Comparison of ENCODE assay signal across 17 cellular contexts in genomic region chr16:84635702-84636101, GRCh38. TPM values are rescaled to one million over a fixed set of nuclear protein-coding genes. Genes with fewer than 3 reads are reported as not detected.
DNase-seq lines count a peak whose midpoint lies in the region; ATAC-seq, FAIRE-seq and TF ChIP-seq lines count a peak whose summit lies in the region.
"Had no signal": no experiment of that assay in that cellular context is flagged by ENCODE, and none has a peak within 500 bp of the region (broad histone marks: within the 10 kb centered on the region; RNA-seq: fewer than 3 reads in every experiment).

No MANE protein-coding gene starts in this region.

- no peak overlapping the region for H3K14ac ChIP-seq in neuronal stem cell (ENCODE audit: low read length)

- peaks cover 3 to 11% of the 10 kb centered on the region in 2 donors for H3K36me3 Mint-ChIP-seq in activated T-cell treated with anti-CD3 and anti-CD28 coated beads, Interleukin-2, amount 50 U/mL, for 72 hours (ENCODE audit: insufficient read depth in 2 of 2)
- H3K36me3 Mint-ChIP-seq: CD8-positive, alpha-beta memory T cell had no signal

- peaks cover 2% of the 10 kb centered on the region for H3K79me1 ChIP-seq in neuronal stem cell (ENCODE audit: low read depth, low read length)

- no peak overlapping the region for H4K8ac ChIP-seq in neuronal stem cell (ENCODE audit: low read depth, low read length)

- H2AFZ ChIP-seq in endothelial cell of umbilical vein (ENCODE audit: low read depth, low read length) = peak overlapping the region; percentile 17
- H2AFZ ChIP-seq in neuronal stem cell (ENCODE audit: low read length) = no peak overlapping the region

- ATAC-seq in right cardiac atrium (peak in 1 of 2 donors; percentile 38), upper lobe of right lung (no peak), HG03521 (IDR thresholded peaks at IDR 0.05; ENCODE audit: unreplicated experiment) (no peak)
- no peak for ATAC-seq in activated T-cell treated with anti-CD3 and anti-CD28 coated beads, Interleukin-2, amount 50 U/mL, for 72 hours (replicated peaks in 1 of 2)
- ATAC-seq: Panc1 had no signal

- peak in 2 of 3 donors; percentile 47 to 58 for DNase-seq in right cardiac atrium
- DNase-seq in cardiac septum (ENCODE audit: low spot score) = no peak
- no peak for DNase-seq in endothelial cell of umbilical vein (ENCODE audit: low read depth, low spot score)
- DNase-seq in myocyte (ENCODE audit: low read depth) = peak; percentile 43
- no peak for DNase-seq in upper lobe of right lung
- DNase-seq in activated T-cell treated with anti-CD3 and anti-CD28 coated beads, Interleukin-2, amount 50 U/mL, for 72 hours = no peak
- DNase-seq in neuronal stem cell (ENCODE audit: low spot score) = no peak
- DNase-seq: C1 segment of cervical spinal cord; CD8-positive, alpha-beta memory T cell; KBM-7; NCI-H1105; NCI-H2081 treated with DMSO at 0.1 percent for 48 hours had no signal

- H3K27me3 ChIP-seq in right cardiac atrium (ENCODE audit: control insufficient read depth, insufficient read depth) (no peaks in the 10 kb centered on the region), endothelial cell of umbilical vein (ENCODE audit: control insufficient read depth in 2 of 2, insufficient read depth in 2 of 2, low read length in 2 of 2) (peaks cover 0 to 2% of the 10 kb centered on the region in 2 experiments), upper lobe of right lung (no peaks in the 10 kb centered on the region), neuronal stem cell (ENCODE audit: control insufficient read depth in 3 of 3, insufficient read depth in 3 of 3, low read depth in 1 of 3, low read length in 3 of 3) (no peaks in the 10 kb centered on the region)

- WGBS in right cardiac atrium = 51% methylated on average over 8 of the region's 8 CpGs
- no CpG with 5 or more reads among the region's 8 CpGs for WGBS in neuronal stem cell (ENCODE audit: extremely low coverage in 2 of 2, insufficient read length in 2 of 2, insufficient replicate concordance in 1 of 2), 2 donors

- peaks cover 3 to 7% of the 10 kb centered on the region in 2 donors for H3K9me3 Mint-ChIP-seq in activated T-cell treated with anti-CD3 and anti-CD28 coated beads, Interleukin-2, amount 50 U/mL, for 72 hours
- H3K9me3 Mint-ChIP-seq: CD8-positive, alpha-beta memory T cell had no signal

- H3K36me3 ChIP-seq in endothelial cell of umbilical vein (ENCODE audit: control insufficient read depth in 2 of 2, extremely low read depth in 1 of 2, insufficient read depth in 2 of 2, low read length in 2 of 2) (no peaks in the 10 kb centered on the region), upper lobe of right lung (no peaks in the 10 kb centered on the region), neuronal stem cell (replicated peaks in 1 of 2; ENCODE audit: control insufficient read depth in 2 of 2, insufficient read depth in 2 of 2, low read length in 2 of 2) (no peaks in the 10 kb centered on the region)

- TF ChIP-seq CTCF in endothelial cell of umbilical vein (IDR thresholded peaks at IDR 0.05; ENCODE audit: extremely low read depth in 1 of 2, insufficient read depth in 1 of 2, low read depth in 1 of 2, low read length in 2 of 2) (no peak), upper lobe of right lung (IDR thresholded peaks at IDR 0.05) (no peak)

- no peaks in the 10 kb centered on the region for H4K20me1 ChIP-seq in endothelial cell of umbilical vein (replicated peaks; ENCODE audit: control insufficient read depth, extremely low read depth, insufficient read depth, low read length)

- intact Hi-C loops in right cardiac atrium (cut with DNase I) (no loop called here), cardiac septum (cut with DNase I) (no loop called here), endothelial cell of umbilical vein (cut with micrococcal nuclease) (no loop called here), upper lobe of right lung (cut with DNase I) (no loop called here)

- H3K9me1 ChIP-seq in endothelial cell of umbilical vein (replicated peaks; ENCODE audit: control insufficient read depth, extremely low read depth, insufficient read depth, low read length) = no peaks in the 10 kb centered on the region

- H3K4me2 ChIP-seq in endothelial cell of umbilical vein (ENCODE audit: insufficient read depth, low read length) (no peak overlapping the region), neuronal stem cell (ENCODE audit: insufficient read depth, low read length, poor library complexity, severe bottlenecking) (no peak overlapping the region)

- no peaks in the 10 kb centered on the region for H3K27me3 Mint-ChIP-seq in activated T-cell treated with anti-CD3 and anti-CD28 coated beads, Interleukin-2, amount 50 U/mL, for 72 hours (ENCODE audit: low read depth)

- no peak overlapping the region for H3K27ac Mint-ChIP-seq in activated T-cell treated with anti-CD3 and anti-CD28 coated beads, Interleukin-2, amount 50 U/mL, for 72 hours
- H3K27ac Mint-ChIP-seq: CD8-positive, alpha-beta memory T cell had no signal

- H3K79me2 ChIP-seq in endothelial cell of umbilical vein (ENCODE audit: control insufficient read depth, insufficient read depth, low read length) = no peaks in the 10 kb centered on the region

- peak overlapping the region; percentile 74 for H3K27ac ChIP-seq in right cardiac atrium (ENCODE audit: low read length)
- no peak overlapping the region for H3K27ac ChIP-seq in endothelial cell of umbilical vein (ENCODE audit: insufficient read depth, low read depth, low read length)
- peak overlapping the region; percentile 3 for H3K27ac ChIP-seq in upper lobe of right lung
- no peak overlapping the region for H3K27ac ChIP-seq in neuronal stem cell (replicated peaks; ENCODE audit: low read length)

- no peak overlapping the region for H3K4me3 ChIP-seq in right cardiac atrium (ENCODE audit: low read length)
- H3K4me3 ChIP-seq in endothelial cell of umbilical vein (replicated peaks in 1 of 3; ENCODE audit: insufficient read depth in 1 of 3, low read depth in 1 of 3, low read length in 3 of 3) = no peak overlapping the region
- no peak overlapping the region for H3K4me3 ChIP-seq in upper lobe of right lung
- H3K4me3 ChIP-seq in neuronal stem cell (ENCODE audit: low read length in 2 of 2) = peak overlapping the region in 1 of 2 donors; percentile 12

- no peak overlapping the region for H3K4ac ChIP-seq in neuronal stem cell (ENCODE audit: low read length)

- H2AK5ac ChIP-seq in neuronal stem cell (ENCODE audit: low read depth, low read length) = no peak overlapping the region

- peak; percentile 18 for FAIRE-seq in endothelial cell of umbilical vein (lab: Jason Lieb, UNC)
- FAIRE-seq: A204.1, D721Med, H54 had no signal

- no peak overlapping the region for H2BK15ac ChIP-seq in neuronal stem cell (ENCODE audit: low read length)

- H3K9ac ChIP-seq in endothelial cell of umbilical vein (replicated peaks; ENCODE audit: extremely low read depth, insufficient read depth, low read length) (no peak overlapping the region), neuronal stem cell (ENCODE audit: low read depth, low read length, poor library complexity) (no peak overlapping the region)

- no peak overlapping the region for H4K91ac ChIP-seq in neuronal stem cell (ENCODE audit: low read depth, low read length, poor library complexity)

- no peak overlapping the region for H3K18ac ChIP-seq in neuronal stem cell (ENCODE audit: low read length)

- no peak overlapping the region for H2BK12ac ChIP-seq in neuronal stem cell (ENCODE audit: low read length)

- no peak overlapping the region for H2BK5ac ChIP-seq in neuronal stem cell (ENCODE audit: low read length)

- H2BK120ac ChIP-seq in neuronal stem cell (ENCODE audit: low read depth, low read length) = no peak overlapping the region

- dilution Hi-C loops in endothelial cell of umbilical vein (cut with MboI; ENCODE audit: extremely low pct_ligation_motif_present, low sequenced_read_pairs) = no loop called here

- no peak overlapping the region for H3K4me3 Mint-ChIP-seq in activated T-cell treated with anti-CD3 and anti-CD28 coated beads, Interleukin-2, amount 50 U/mL, for 72 hours
- H3K4me3 Mint-ChIP-seq: CD8-positive, alpha-beta memory T cell had no signal

- H3K9me3 ChIP-seq in right cardiac atrium (ENCODE audit: control insufficient read depth, low read length) (no peaks in the 10 kb centered on the region), endothelial cell of umbilical vein (replicated peaks; ENCODE audit: control insufficient read depth, insufficient read depth, low read length) (no peaks in the 10 kb centered on the region), upper lobe of right lung (no peaks in the 10 kb centered on the region), neuronal stem cell (replicated peaks in 1 of 2; ENCODE audit: control insufficient read depth in 2 of 2, insufficient read depth in 1 of 2, low read depth in 1 of 2, low read length in 2 of 2) (no peaks in the 10 kb centered on the region)

- CTCF ChIA-PET in endothelial cell of umbilical vein (lab: Charles Lee) = interaction anchor here (1.6 kb wide), 2 partner anchors 37 to 129 kb away, joined by 3 to 5 read pairs; no protein-coding TSS in a partner anchor

- H3K23ac ChIP-seq in neuronal stem cell (ENCODE audit: low read depth, low read length, poor library complexity) = no peak overlapping the region

- POLR2A ChIA-PET in endothelial cell of umbilical vein (lab: Charles Lee) = interaction anchor here (0.7 kb wide), 1 partner anchor 58 kb away, joined by 3 read pairs; no protein-coding TSS in a partner anchor

- TF ChIP-seq POLR2A in endothelial cell of umbilical vein (IDR thresholded peaks at IDR 0.05; ENCODE audit: low read depth, low read length) = no peak

- H3K4me1 ChIP-seq in right cardiac atrium (ENCODE audit: control insufficient read depth, insufficient read depth, low read length) (no peaks in the 10 kb centered on the region), endothelial cell of umbilical vein (ENCODE audit: control insufficient read depth, extremely low read depth, insufficient read depth, low read length) (no peaks in the 10 kb centered on the region), upper lobe of right lung (peaks cover 20% of the 10 kb centered on the region), neuronal stem cell (ENCODE audit: control insufficient read depth in 2 of 2, insufficient read depth in 1 of 2, low read depth in 1 of 2, low read length in 2 of 2) (peaks cover 0 to 14% of the 10 kb centered on the region in 2 donors)

- H3K4me1 Mint-ChIP-seq in activated T-cell treated with anti-CD3 and anti-CD28 coated beads, Interleukin-2, amount 50 U/mL, for 72 hours (ENCODE audit: low read depth) = peaks cover 42% of the 10 kb centered on the region

- BruUV-seq in endothelial cell of umbilical vein (replicated peaks; lab: Mats Ljungman, UMichigan) = no TSS peak

RNA-seq across cellular contexts. Expression of gene KLHL36, which starts 12.6 kb away (rescaled TPM):
- total RNA-seq in right cardiac atrium (10 to 100 TPM; 37.4 to 47.2 (median 41.1) TPM), cardiac septum (53.2 TPM), endothelial cell of umbilical vein (33.3 and 38.8 TPM in 2 replicates), myocyte (56.0 and 67.2 TPM in 2 replicates), upper lobe of right lung (56.3 TPM)
- polyA plus RNA-seq in right cardiac atrium (17.2 TPM), endothelial cell of umbilical vein (31.3 and 36.4 TPM in 2 replicates)
- 18.3 and 23.5 TPM in 2 replicates for polyA plus RNA-seq in endothelial cell of umbilical vein (2011; cell fraction: cytosol; rRNA removed)
- 60.0 and 67.8 TPM in 2 replicates for polyA plus RNA-seq in endothelial cell of umbilical vein (2011; cell fraction: nucleus; rRNA removed)
- 17.6 and 24.1 TPM in 2 replicates for polyA plus RNA-seq in endothelial cell of umbilical vein (2012)
- polyA minus RNA-seq in endothelial cell of umbilical vein = 44.8 and 47.5 TPM in 2 replicates
- polyA minus RNA-seq in endothelial cell of umbilical vein (2011; cell fraction: cytosol; rRNA and poly(A)+ RNA removed) = 13.3 TPM
- 28.2 and 33.0 TPM in 2 replicates for polyA minus RNA-seq in endothelial cell of umbilical vein (2011; cell fraction: nucleus; rRNA and poly(A)+ RNA removed)
- 31.3 TPM for polyA plus RNA-seq in myocyte (2012)
- total RNA-seq in activated T-cell treated with anti-CD3 and anti-CD28 coated beads, Interleukin-2, amount 50 U/mL, for 72 hours = 10 to 100 TPM; 64.2 to 69.5 TPM
- polyA plus RNA-seq in neuronal stem cell (2013, experiment 1 of 2) = 7.4 TPM
- 8.0 TPM for polyA plus RNA-seq in neuronal stem cell (2013, experiment 2 of 2)

RNA-seq across cellular contexts. Expression of gene COTL1, which starts 17.8 kb away (rescaled TPM):
- total RNA-seq in right cardiac atrium (10 to 100 TPM; 12.7 to 26.9 (median 23.5) TPM), cardiac septum (11.0 TPM), endothelial cell of umbilical vein (132 and 200 TPM in 2 replicates), myocyte (14.5 and 16.8 TPM in 2 replicates), upper lobe of right lung (129 TPM)
- polyA plus RNA-seq in right cardiac atrium (11.6 TPM), endothelial cell of umbilical vein (65.6 and 90.0 TPM in 2 replicates)
- polyA plus RNA-seq in endothelial cell of umbilical vein (2011; cell fraction: cytosol; rRNA removed) = 99.8 and 106 TPM in 2 replicates
- polyA plus RNA-seq in endothelial cell of umbilical vein (2011; cell fraction: nucleus; rRNA removed) = 39.3 and 41.3 TPM in 2 replicates
- polyA plus RNA-seq in endothelial cell of umbilical vein (2012) = 193 and 246 TPM in 2 replicates
- 33.3 and 35.2 TPM in 2 replicates for polyA minus RNA-seq in endothelial cell of umbilical vein
- polyA minus RNA-seq in endothelial cell of umbilical vein (2011; cell fraction: cytosol; rRNA and poly(A)+ RNA removed) = 48.9 TPM
- polyA minus RNA-seq in endothelial cell of umbilical vein (2011; cell fraction: nucleus; rRNA and poly(A)+ RNA removed) = 11.0 and 14.6 TPM in 2 replicates
- 37.5 TPM for polyA plus RNA-seq in myocyte (2012)
- 100 to 1,000 TPM; 353 to 529 TPM for total RNA-seq in activated T-cell treated with anti-CD3 and anti-CD28 coated beads, Interleukin-2, amount 50 U/mL, for 72 hours
- 222 TPM for polyA plus RNA-seq in neuronal stem cell (2013, experiment 1 of 2)
- 221 TPM for polyA plus RNA-seq in neuronal stem cell (2013, experiment 2 of 2)

Comparison
In these comparisons a context has a peak if more than half of its experiments do, and no peak if none do; other contexts are left out.
1. DNase-seq: peak in right cardiac atrium (2 of 3) and myocyte (single experiment); none in cardiac septum (single experiment), endothelial cell of umbilical vein (single experiment), upper lobe of right lung (single experiment), activated T-cell treated with anti-CD3 and anti-CD28 coated beads, Interleukin-2, amount 50 U/mL, for 72 hours (0 of 2) and neuronal stem cell (single experiment).
2. H3K27ac ChIP-seq: peak in right cardiac atrium (single experiment) and upper lobe of right lung (single experiment); none in endothelial cell of umbilical vein (single experiment) and neuronal stem cell (single experiment).